Comparison of ENCODE assay signal across 14 cellular contexts in genomic region chr3:39127296-39127906, GRCh38. TPM values are rescaled to one million over a fixed set of nuclear protein-coding genes. Genes with fewer than 3 reads are reported as not detected.
A peak's percentile ranks its signal among the peaks of the same experiment; 100 is the strongest.
DNase-seq lines count a peak whose midpoint lies in the region.
"Had no signal": no experiment of that assay in that cellular context is flagged by ENCODE, and none has a peak within 500 bp of the region (broad histone marks: within the 10 kb centered on the region; RNA-seq: fewer than 3 reads in every experiment).

No MANE protein-coding gene starts in this region.

- no peaks in the 10 kb centered on the region for H3K9me3 ChIP-seq in BLaER1
- no peaks in the 10 kb centered on the region for H3K9me3 ChIP-seq in mesenchymal stem cell (ENCODE audit: control insufficient read depth, low read length)
- H3K9me3 ChIP-seq: ovary had no signal

- H2AK5ac ChIP-seq in mesenchymal stem cell (ENCODE audit: low read length, severe bottlenecking) = no peak overlapping the region

- H3K4ac ChIP-seq in mesenchymal stem cell (ENCODE audit: low read depth in 1 of 2, low read length in 2 of 2) = no peak overlapping the region

- H3K9ac ChIP-seq in BLaER1 (peak overlapping the region; percentile 75), mesenchymal stem cell (ENCODE audit: low read length) (no peak overlapping the region)

- H2AFZ ChIP-seq in mesenchymal stem cell (ENCODE audit: low read depth, low read length) = no peak overlapping the region

- H3K79me1 ChIP-seq in mesenchymal stem cell (replicated peaks; ENCODE audit: low read length, poor library complexity, severe bottlenecking) = no peaks in the 10 kb centered on the region

- H4K20me1 ChIP-seq in BLaER1 = no peaks in the 10 kb centered on the region

- WGBS in mesenchymal stem cell = 89% methylated on average over 7 of the region's 7 CpGs

- no peak overlapping the region for H4K8ac ChIP-seq in mesenchymal stem cell (ENCODE audit: low read length)

- no peak overlapping the region for H3K18ac ChIP-seq in mesenchymal stem cell (ENCODE audit: low read depth in 1 of 2, low read length in 2 of 2)

- no peak overlapping the region for H2BK12ac ChIP-seq in mesenchymal stem cell (ENCODE audit: low read length in 2 of 2)

- H3K36me3 ChIP-seq in BLaER1 = no peaks in the 10 kb centered on the region
- peaks cover 0 to 18% of the 10 kb centered on the region in 2 experiments for H3K36me3 ChIP-seq in mesenchymal stem cell (ENCODE audit: control insufficient read depth in 1 of 2, insufficient read depth in 2 of 2, low read depth in 1 of 2, low read length in 2 of 2)
- H3K36me3 ChIP-seq: brain microvascular endothelial cell, ovary had no signal

- no peak overlapping the region for H2BK120ac ChIP-seq in mesenchymal stem cell (ENCODE audit: low read depth, low read length)

- H3K14ac ChIP-seq in mesenchymal stem cell (ENCODE audit: low read length in 2 of 2) = no peak overlapping the region

- H3K27ac ChIP-seq in BLaER1 (peak overlapping the region; percentile 93), mesenchymal stem cell (ENCODE audit: low read length, poor library complexity, severe bottlenecking) (no peak overlapping the region)
- H3K27ac ChIP-seq: brain microvascular endothelial cell, ovary had no signal

- H3K4me1 ChIP-seq in BLaER1 (peaks cover 93% of the 10 kb centered on the region), mesenchymal stem cell (ENCODE audit: control insufficient read depth, insufficient read depth, low read depth, low read length) (peaks cover 15% of the 10 kb centered on the region)

- peak; percentile 16 to 72 for DNase-seq in NCI-H524 (lab: John Stamatoyannopoulos, UW)
- no peak for DNase-seq in NCI-H524 treated with DMSO at 0.1 percent for 48 hours (lab: John Stamatoyannopoulos, UW)
- DNase-seq in NCI-H69 (lab: John Stamatoyannopoulos, UW) = peak; percentile 64
- DNase-seq in mesenchymal stem cell = no peak
- DNase-seq in SKM-1 (lab: John Stamatoyannopoulos, UW; ENCODE audit: unreplicated experiment) = no peak
- no peak for DNase-seq in superior temporal gyrus (ENCODE audit: extremely low spot score)
- no peak for DNase-seq in epidermal melanocyte (ENCODE audit: insufficient read length, low spot score)
- DNase-seq: activated effector memory CD4-positive, alpha-beta T cell treated with Interleukin-2 at 50 U/mL for 16 hours; effector CD4-positive, alpha-beta T cell; NCI-H2081 treated with DMSO at 0.1 percent for 48 hours had no signal

- no peaks in the 10 kb centered on the region for H3K27me3 ChIP-seq in BLaER1
- H3K27me3 ChIP-seq in mesenchymal stem cell (ENCODE audit: control insufficient read depth in 1 of 2, insufficient read depth in 1 of 2, low read length in 2 of 2) = no peaks in the 10 kb centered on the region
- H3K27me3 ChIP-seq: brain microvascular endothelial cell, ovary had no signal

- no peak overlapping the region for H3K23ac ChIP-seq in mesenchymal stem cell (ENCODE audit: low read length in 2 of 2)

- peak overlapping the region; percentile 49 for H3K4me3 ChIP-seq in BLaER1
- no peak overlapping the region for H3K4me3 ChIP-seq in mesenchymal stem cell (ENCODE audit: insufficient read depth in 1 of 2, low read depth in 1 of 2, low read length in 2 of 2)
- H3K4me3 ChIP-seq: ovary, skin epidermis had no signal

- peak overlapping the region; percentile 92 for H3K4me2 ChIP-seq in BLaER1
- H3K4me2 ChIP-seq in mesenchymal stem cell (ENCODE audit: low read length, poor library complexity, severe bottlenecking) = no peak overlapping the region

- H2BK5ac ChIP-seq in mesenchymal stem cell (ENCODE audit: low read depth, low read length, poor library complexity, severe bottlenecking) = no peak overlapping the region

- no peak overlapping the region for H4K91ac ChIP-seq in mesenchymal stem cell (ENCODE audit: low read length)

- peak overlapping the region; percentile 65 for H2BK15ac ChIP-seq in mesenchymal stem cell (ENCODE audit: low read depth, poor library complexity, severe bottlenecking)

RNA-seq across cellular contexts. Expression of gene TTC21A, which starts 19.9 kb away (rescaled TPM):
- 3.1 TPM for polyA plus RNA-seq in mesenchymal stem cell (2013, experiment 1 of 2)
- 2.8 TPM for polyA plus RNA-seq in mesenchymal stem cell (2013, experiment 2 of 2)

RNA-seq across cellular contexts. Expression of gene GORASP1, which starts 20.0 kb away (rescaled TPM):
- polyA plus RNA-seq in mesenchymal stem cell (2013, experiment 1 of 2) = 26.3 TPM
- polyA plus RNA-seq in mesenchymal stem cell (2013, experiment 2 of 2) = 24.9 TPM

RNA-seq across cellular contexts. Expression of gene CSRNP1, which starts 26.0 kb away (rescaled TPM):
- polyA plus RNA-seq in mesenchymal stem cell (2013, experiment 1 of 2) = 16.6 TPM
- 15.6 TPM for polyA plus RNA-seq in mesenchymal stem cell (2013, experiment 2 of 2)

Comparison
In these comparisons a context has a peak if more than half of its experiments do, and no peak if none do; other contexts are left out.
1. DNase-seq: peak in NCI-H524 (2 of 2) and NCI-H69 (single experiment); none in NCI-H524 treated with DMSO at 0.1 percent for 48 hours (single experiment), mesenchymal stem cell (single experiment), SKM-1 (single experiment), superior temporal gyrus (single experiment) and epidermal melanocyte (single experiment).